Comparison of ENCODE assay signal across 18 cellular contexts in genomic region chr2:46951290-46952064, GRCh38. TPM values are rescaled to one million over a fixed set of nuclear protein-coding genes. Genes with fewer than 3 reads are reported as not detected.
DNase-seq lines count a peak whose midpoint lies in the region; ATAC-seq, FAIRE-seq and TF ChIP-seq lines count a peak whose summit lies in the region.
"Had no signal": no experiment of that assay in that cellular context is flagged by ENCODE, and none has a peak within 500 bp of the region (broad histone marks: within the 10 kb centered on the region; RNA-seq: fewer than 3 reads in every experiment).

No MANE protein-coding gene starts in this region.

- no peak for TF ChIP-seq POLR2A in GM12891 (IDR thresholded peaks at IDR 0.05; ENCODE audit: low read depth, low read length)

- DNase-seq in T-helper 1 cell (no peak), GM12891 (ENCODE audit: insufficient read length, low spot score) (no peak), OCI-M1 (lab: John Stamatoyannopoulos, UW) (peak; percentile 29), activated T-cell treated with anti-CD3 and anti-CD28 coated beads for 4 hours (no peak), GM19238 (ENCODE audit: insufficient read length, low spot score) (no peak)
- DNase-seq in naive thymus-derived CD8-positive, alpha-beta T cell, result no peak
- DNase-seq: body of pancreas; CD4-positive, alpha-beta T cell; dermis blood vessel endothelial cell; DMS79; left lung; NCI-H226; ovary; stimulated activated CD4-positive, alpha-beta T cell treated with anti-CD3 and anti-CD28 coated beads, Interleukin-4, amount 100 ng/mL, for 24 hours; stimulated activated CD8-positive, alpha-beta memory T cell treated with anti-CD3 and anti-CD28 coated beads, Interleukin-4, amount 100 ng/mL, for 48 hours; upper lobe of left lung had no signal

- no peaks in the 10 kb centered on the region for H3K9me3 Mint-ChIP-seq in T-helper 1 cell treated with Interleukin-12 subunit alpha and Interleukin-12 subunit beta and Interleukin-4 antibody, amounts not matched to agents 30 μg/mL and 1 μg/mL, for 36 hours
- H3K9me3 Mint-ChIP-seq in naive thymus-derived CD8-positive, alpha-beta T cell, result no peaks in the 10 kb centered on the region
- H3K9me3 Mint-ChIP-seq: CD4-positive, alpha-beta T cell had no signal

- no peak for ATAC-seq in naive thymus-derived CD8-positive, alpha-beta T cell
- ATAC-seq in HG03159 (IDR thresholded peaks at IDR 0.05; ENCODE audit: unreplicated experiment), result no peak
- ATAC-seq: body of pancreas, left lung had no signal

- no peak overlapping the region for H3K4me3 Mint-ChIP-seq in T-helper 1 cell treated with Interleukin-12 subunit alpha and Interleukin-12 subunit beta and Interleukin-4 antibody, amounts not matched to agents 30 μg/mL and 1 μg/mL, for 36 hours
- H3K4me3 Mint-ChIP-seq in naive thymus-derived CD8-positive, alpha-beta T cell, result peak overlapping the region in 1 of 10 donors; percentile 36
- H3K4me3 Mint-ChIP-seq: CD4-positive, alpha-beta T cell had no signal

- H3K4me1 Mint-ChIP-seq in T-helper 1 cell treated with Interleukin-12 subunit alpha and Interleukin-12 subunit beta and Interleukin-4 antibody, amounts not matched to agents 30 μg/mL and 1 μg/mL, for 36 hours (ENCODE audit: low read depth), result peaks cover 35% of the 10 kb centered on the region
- peaks cover 22 to 52% (median 44%) of the 10 kb centered on the region in 4 donors for H3K4me1 Mint-ChIP-seq in naive thymus-derived CD8-positive, alpha-beta T cell

- H3K36me3 Mint-ChIP-seq in T-helper 1 cell treated with Interleukin-12 subunit alpha and Interleukin-12 subunit beta and Interleukin-4 antibody, amounts not matched to agents 30 μg/mL and 1 μg/mL, for 36 hours (ENCODE audit: low read depth), result peaks cover 48% of the 10 kb centered on the region
- peaks cover 0 to 68% (median 7%) of the 10 kb centered on the region in 3 donors for H3K36me3 Mint-ChIP-seq in naive thymus-derived CD8-positive, alpha-beta T cell

- no peaks in the 10 kb centered on the region for H3K27me3 Mint-ChIP-seq in T-helper 1 cell treated with Interleukin-12 subunit alpha and Interleukin-12 subunit beta and Interleukin-4 antibody, amounts not matched to agents 30 μg/mL and 1 μg/mL, for 36 hours (ENCODE audit: low read depth)
- no peaks in the 10 kb centered on the region for H3K27me3 Mint-ChIP-seq in naive thymus-derived CD8-positive, alpha-beta T cell
- H3K27me3 Mint-ChIP-seq: CD4-positive, alpha-beta T cell had no signal

- peak overlapping the region; percentile 45 for H3K27ac Mint-ChIP-seq in T-helper 1 cell treated with Interleukin-12 subunit alpha and Interleukin-12 subunit beta and Interleukin-4 antibody, amounts not matched to agents 30 μg/mL and 1 μg/mL, for 36 hours
- peak overlapping the region in 6 of 10 donors; percentile 23 to 80 (median 74) for H3K27ac Mint-ChIP-seq in naive thymus-derived CD8-positive, alpha-beta T cell
- H3K27ac Mint-ChIP-seq: CD4-positive, alpha-beta T cell had no signal

- POLR2A ChIA-PET in naive thymus-derived CD8-positive, alpha-beta T cell (lab: Charles Lee), result no interaction called here

- no peak for FAIRE-seq in GM12891 (lab: Jason Lieb, UNC)

TF ChIP-seq in GM12891, 5 proteins besides CTCF, POLR2A, EP300 and RAD21:
- TF ChIP-seq SPI1 (IDR thresholded peaks at IDR 0.05; ENCODE audit: low read depth, low read length), result peak; percentile 62
- no peak for TF ChIP-seq TAF1 (IDR thresholded peaks at IDR 0.05; ENCODE audit: low read depth, low read length)

RNA-seq across cellular contexts. Expression of gene TTC7A, which starts 10.5 kb away (rescaled TPM):
- 15.0 TPM for polyA plus RNA-seq in GM12891 (2012; ENCODE audit: low read depth, missing spikeins)
- 10 to 100 TPM; 40.6 to 44.9 TPM for total RNA-seq in naive thymus-derived CD8-positive, alpha-beta T cell
- polyA plus RNA-seq in naive thymus-derived CD8-positive, alpha-beta T cell, result 10 to 100 TPM in 1 of 3 donors, 1 to 10 TPM in 2; 6.2 to 16.2 (median 9.3) TPM

RNA-seq across cellular contexts. Expression of gene MCFD2, which starts 35.9 kb away (rescaled TPM):
- 19.8 TPM for polyA plus RNA-seq in GM12891 (2012; ENCODE audit: low read depth, missing spikeins)
- total RNA-seq in naive thymus-derived CD8-positive, alpha-beta T cell, result 10 to 100 TPM; 37.5 to 42.4 TPM
- 10 to 100 TPM; 23.5 to 29.1 (median 26.2) TPM for polyA plus RNA-seq in naive thymus-derived CD8-positive, alpha-beta T cell
